ENCODE assay signal across 8 cellular contexts in the genomic region with DNA sequence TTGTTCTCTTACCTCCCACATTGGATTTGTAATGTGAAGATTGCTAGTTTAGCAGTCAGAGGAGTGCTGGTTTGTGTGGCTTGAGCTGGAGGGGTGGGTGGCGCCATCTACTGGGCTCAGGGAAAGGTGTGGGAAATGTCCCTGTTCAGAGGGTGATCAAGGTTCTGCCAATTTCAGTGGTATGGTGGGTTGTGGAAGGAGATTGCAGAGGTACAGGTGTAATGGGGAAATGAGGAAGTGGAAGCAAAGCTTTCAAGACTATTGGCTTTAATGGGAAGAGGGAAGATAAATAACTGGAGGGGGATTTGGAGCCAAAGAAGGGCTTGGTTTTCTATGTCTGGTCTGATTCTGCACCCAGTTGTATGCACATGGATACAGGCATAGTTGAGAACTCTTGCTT.
DNase-seq lines count a peak whose midpoint lies in the region; ATAC-seq, FAIRE-seq and TF ChIP-seq lines count a peak whose summit lies in the region.

No MANE protein-coding gene starts in this region.

- no peak overlapping the region for H3K4me3 Mint-ChIP-seq in brain

- H3K9ac ChIP-seq in MM.1S (ENCODE audit: low read length) (no peak overlapping the region), SU-DHL-6 (ENCODE audit: low read length) (no peak overlapping the region)

- H3K4me1 Mint-ChIP-seq in brain, result no peaks in the 10 kb centered on the region

- ATAC-seq in GM21526 (IDR thresholded peaks at IDR 0.05; ENCODE audit: low FRiP score, unreplicated experiment), result peak; percentile 91
- ATAC-seq in HG02840 (IDR thresholded peaks at IDR 0.05; ENCODE audit: low FRiP score, unreplicated experiment), result no peak

- H3K9me2 ChIP-seq in MM.1S (replicated peaks; ENCODE audit: insufficient read depth, low read length) (no peaks in the 10 kb centered on the region), SU-DHL-6 (replicated peaks; ENCODE audit: insufficient read depth, low read length) (no peaks in the 10 kb centered on the region)

- DNase-seq in D721Med (ENCODE audit: insufficient read length, low spot score) (peak; percentile 36), MM.1S (peak; percentile 24), iris pigment epithelial cell (ENCODE audit: low read depth) (peak; percentile 56)
- DNase-seq in stimulated activated CD4-positive, alpha-beta T cell treated with anti-CD3 and anti-CD28 coated beads, Interleukin-2, amount 100 ng/mL, for 48 hours, result peak; percentile 31 to 45

- H3K79me2 ChIP-seq in MM.1S (ENCODE audit: low read length) (no peaks in the 10 kb centered on the region), SU-DHL-6 (ENCODE audit: insufficient read depth, low read length) (no peaks in the 10 kb centered on the region)

- H3K27ac Mint-ChIP-seq in brain, result no peak overlapping the region

- no peak for FAIRE-seq in D721Med (lab: Jason Lieb, UNC)

- no peaks in the 10 kb centered on the region for H3K36me3 ChIP-seq in MM.1S (replicated peaks; ENCODE audit: insufficient read depth, low read length)
- H3K36me3 ChIP-seq in SU-DHL-6 (ENCODE audit: low read length), result no peaks in the 10 kb centered on the region

- no peaks in the 10 kb centered on the region for H3K36me3 Mint-ChIP-seq in brain

- H3K27ac ChIP-seq in MM.1S (ENCODE audit: low read length) (no peak overlapping the region), SU-DHL-6 (ENCODE audit: low read depth, low read length) (no peak overlapping the region)

- H3K9me3 ChIP-seq in MM.1S (replicated peaks; ENCODE audit: insufficient read depth, low read length) (no peaks in the 10 kb centered on the region), SU-DHL-6 (ENCODE audit: insufficient read depth, low read length) (no peaks in the 10 kb centered on the region)

- peaks cover 7% of the 10 kb centered on the region; the same call in 1 of the 2 replicates for H3K4me1 ChIP-seq in MM.1S (ENCODE audit: low read length)

- H2AFZ ChIP-seq in MM.1S (ENCODE audit: low read length) (no peak overlapping the region), SU-DHL-6 (ENCODE audit: low read depth, low read length, severe bottlenecking) (no peak overlapping the region)

- peak; percentile 91 for TF ChIP-seq CTCF in D721Med (IDR thresholded peaks at IDR 0.05; ENCODE audit: insufficient read depth, missing control alignments)
- TF ChIP-seq CTCF in MM.1S (IDR thresholded peaks at IDR 0.05; ENCODE audit: low read length), result peak; percentile 83
- TF ChIP-seq CTCF in SU-DHL-6 (IDR thresholded peaks at IDR 0.05; ENCODE audit: insufficient read depth, low read length, poor library complexity, severe bottlenecking), result peak; percentile 84
- peak; percentile 71 to 87 for TF ChIP-seq CTCF in brain (conservative IDR thresholded peaks at IDR 0.05)

- H3K27me3 Mint-ChIP-seq in brain, result peaks cover 7% of the 10 kb centered on the region

- peaks cover 0 to 3% (median 0%) of the 10 kb centered on the region in 5 experiments for H3K9me3 Mint-ChIP-seq in brain

- H3K4me2 ChIP-seq in MM.1S (ENCODE audit: low read depth, low read length), result no peak overlapping the region
- no peak overlapping the region for H3K4me2 ChIP-seq in SU-DHL-6 (ENCODE audit: low read depth, low read length, poor library complexity, severe bottlenecking)

- no peaks in the 10 kb centered on the region for H3F3A ChIP-seq in MM.1S (ENCODE audit: insufficient read depth, low read length)
- H3F3A ChIP-seq in SU-DHL-6 (ENCODE audit: insufficient read depth), result no peaks in the 10 kb centered on the region

- H3K27me3 ChIP-seq in MM.1S (replicated peaks; ENCODE audit: insufficient read depth, low read length) (no peaks in the 10 kb centered on the region), SU-DHL-6 (ENCODE audit: low read length) (no peaks in the 10 kb centered on the region)

- no peak overlapping the region for H3K4me3 ChIP-seq in MM.1S (ENCODE audit: low read length)
- H3K4me3 ChIP-seq in SU-DHL-6 (ENCODE audit: insufficient read depth, low read length, poor library complexity, severe bottlenecking), result no peak overlapping the region

- no peaks in the 10 kb centered on the region for H4K20me1 ChIP-seq in MM.1S (ENCODE audit: insufficient read depth, low read length)
- H4K20me1 ChIP-seq in SU-DHL-6 (ENCODE audit: low read depth, low read length), result no peaks in the 10 kb centered on the region
